Comparison of ENCODE assay signal across 15 cellular contexts in genomic region chr9:14880951-14881465, GRCh38. TPM values are rescaled to one million over a fixed set of nuclear protein-coding genes. Genes with fewer than 3 reads are reported as not detected.
"Had no signal": no experiment of that assay in that cellular context is flagged by ENCODE, and none has a peak within 500 bp of the region (broad histone marks: within the 10 kb centered on the region; RNA-seq: fewer than 3 reads in every experiment).

No MANE protein-coding gene starts in this region.

- H3K27me3 ChIP-seq: ascending aorta, dorsolateral prefrontal cortex, heart left ventricle, sigmoid colon, tibial artery had no signal

- H3K27ac ChIP-seq: ascending aorta, dorsolateral prefrontal cortex, prostate gland had no signal

- H3K4me1 ChIP-seq: prostate gland had no signal

- DNase-seq: activated B cell treated with CpG ODN at 0.5 μM for 24 hours; activated CD4-positive, alpha-beta T cell treated with anti-CD3 and anti-CD28 coated beads, Interleukin-2, amount 10 ng/mL, durations not matched to agents 7 days and 5 days; activated naive CD4-positive, alpha-beta T cell treated with Interleukin-2 at 50 U/mL for 16 hours; endodermal cell; heart left ventricle; left cardiac atrium; mammary epithelial cell; natural killer cell; sigmoid colon; stimulated activated CD4-positive, alpha-beta T cell treated with anti-CD3 and anti-CD28 coated beads, Interleukin-2, amount 100 ng/mL, for 48 hours; stimulated activated naive B cell treated with anti-CD40 and anti-IgM and Interleukin-4, amounts not matched to agents 10 μg/mL and 1 μg/mL and 100 μg/mL, for 72 hours; tibial artery had no signal

- H3K4me3 ChIP-seq: ascending aorta, dorsolateral prefrontal cortex, heart left ventricle, prostate gland, sigmoid colon, tibial artery had no signal

- ATAC-seq: left cardiac atrium; natural killer cell; stimulated activated naive B cell treated with anti-CD40 and anti-IgM and Interleukin-4, amounts not matched to agents 10 μg/mL and 1 μg/mL and 100 μg/mL, for 72 hours had no signal

- H3K9me3 ChIP-seq: ascending aorta, heart left ventricle, prostate gland, sigmoid colon, tibial artery had no signal

- H3K36me3 ChIP-seq: ascending aorta, heart left ventricle, prostate gland, sigmoid colon, tibial artery had no signal

RNA-seq across cellular contexts. Expression of gene FREM1, which starts 29.2 kb away (rescaled TPM):
- total RNA-seq: activated B cell treated with CpG ODN at 0.5 μM for 24 hours; activated CD4-positive, alpha-beta T cell treated with anti-CD3 and anti-CD28 coated beads, Interleukin-2, amount 10 ng/mL, durations not matched to agents 7 days and 5 days; mammary epithelial cell had no signal
- polyA plus RNA-seq: mammary epithelial cell had no signal
